Comparison of ENCODE assay signal across 1 cellular context in the genomic region with DNA sequence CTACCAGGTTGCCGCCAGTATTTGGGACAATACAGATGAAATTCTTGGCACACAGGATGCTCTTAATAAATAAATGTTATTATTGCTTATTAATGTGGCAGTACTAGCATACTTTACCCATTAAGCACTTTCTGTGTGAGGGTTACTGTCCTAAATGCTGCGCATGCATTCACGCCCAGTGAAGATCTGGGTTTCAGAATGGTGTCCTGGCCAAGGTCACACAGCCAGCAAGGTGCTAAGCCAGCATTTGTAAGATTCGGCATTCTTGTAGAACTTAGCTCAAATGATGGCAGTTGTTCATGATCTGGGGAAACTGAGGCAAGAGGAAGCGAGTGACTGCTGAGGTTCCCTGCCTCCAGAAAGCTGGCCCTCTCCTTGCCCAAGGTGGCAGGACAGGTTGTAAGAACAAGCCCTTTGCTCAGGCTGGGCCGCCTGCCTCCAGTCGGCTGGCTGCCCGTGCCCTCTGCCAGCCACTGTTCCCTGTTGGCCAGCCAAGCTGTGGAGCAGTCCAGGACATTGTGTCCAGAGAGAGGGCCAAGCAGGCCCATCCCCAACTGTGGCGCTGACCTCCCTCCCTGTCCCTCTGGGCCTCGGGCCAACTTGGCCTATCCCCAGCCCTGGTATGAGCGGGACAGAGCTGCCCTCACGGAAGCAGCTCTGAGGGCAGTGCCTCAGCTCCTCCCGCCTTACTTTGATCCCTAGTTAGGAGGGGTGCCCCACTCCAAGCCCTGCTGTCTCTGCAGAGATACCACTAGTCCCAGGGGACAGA.
TF ChIP-seq lines count a peak whose summit lies in the region.

No MANE protein-coding gene starts in this region.

TF ChIP-seq in HCT116, 20 proteins besides CTCF, POLR2A, EP300 and RAD21 (continued from another document):
- TF ChIP-seq, protein P1, sequence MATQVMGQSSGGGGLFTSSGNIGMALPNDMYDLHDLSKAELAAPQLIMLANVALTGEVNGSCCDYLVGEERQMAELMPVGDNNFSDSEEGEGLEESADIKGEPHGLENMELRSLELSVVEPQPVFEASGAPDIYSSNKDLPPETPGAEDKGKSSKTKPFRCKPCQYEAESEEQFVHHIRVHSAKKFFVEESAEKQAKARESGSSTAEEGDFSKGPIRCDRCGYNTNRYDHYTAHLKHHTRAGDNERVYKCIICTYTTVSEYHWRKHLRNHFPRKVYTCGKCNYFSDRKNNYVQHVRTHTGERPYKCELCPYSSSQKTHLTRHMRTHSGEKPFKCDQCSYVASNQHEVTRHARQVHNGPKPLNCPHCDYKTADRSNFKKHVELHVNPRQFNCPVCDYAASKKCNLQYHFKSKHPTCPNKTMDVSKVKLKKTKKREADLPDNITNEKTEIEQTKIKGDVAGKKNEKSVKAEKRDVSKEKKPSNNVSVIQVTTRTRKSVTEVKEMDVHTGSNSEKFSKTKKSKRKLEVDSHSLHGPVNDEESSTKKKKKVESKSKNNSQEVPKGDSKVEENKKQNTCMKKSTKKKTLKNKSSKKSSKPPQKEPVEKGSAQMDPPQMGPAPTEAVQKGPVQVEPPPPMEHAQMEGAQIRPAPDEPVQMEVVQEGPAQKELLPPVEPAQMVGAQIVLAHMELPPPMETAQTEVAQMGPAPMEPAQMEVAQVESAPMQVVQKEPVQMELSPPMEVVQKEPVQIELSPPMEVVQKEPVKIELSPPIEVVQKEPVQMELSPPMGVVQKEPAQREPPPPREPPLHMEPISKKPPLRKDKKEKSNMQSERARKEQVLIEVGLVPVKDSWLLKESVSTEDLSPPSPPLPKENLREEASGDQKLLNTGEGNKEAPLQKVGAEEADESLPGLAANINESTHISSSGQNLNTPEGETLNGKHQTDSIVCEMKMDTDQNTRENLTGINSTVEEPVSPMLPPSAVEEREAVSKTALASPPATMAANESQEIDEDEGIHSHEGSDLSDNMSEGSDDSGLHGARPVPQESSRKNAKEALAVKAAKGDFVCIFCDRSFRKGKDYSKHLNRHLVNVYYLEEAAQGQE (IDR thresholded peaks at IDR 0.05; ENCODE audit: low read depth) = no peak
- TF ChIP-seq ELF1 (IDR thresholded peaks at IDR 0.05; ENCODE audit: borderline replicate concordance, low read depth) = no peak
- no peak for TF ChIP-seq SP1 (IDR thresholded peaks at IDR 0.05; ENCODE audit: low read depth)
- no peak for TF ChIP-seq YY1 (IDR thresholded peaks at IDR 0.05; ENCODE audit: extremely low read depth, insufficient replicate concordance, low read depth, low read length)
